1 cellular context compared by ENCODE assay signal in genomic region chr1:84298688-84299535, GRCh38.
TF ChIP-seq lines count a peak whose summit lies in the region.

No MANE protein-coding gene starts in this region.

TF ChIP-seq in K562, 482 proteins besides CTCF, POLR2A, EP300 and RAD21 (continued from another document and continues in another):
- TF ChIP-seq SNAPC5 (CRISPR knock-in tag; IDR thresholded peaks at IDR 0.05) (no peak), PRPF4 (IDR thresholded peaks at IDR 0.05; ENCODE audit: insufficient read depth, low read depth, low read length, poor library complexity, severe bottlenecking) (no peak), TSC22D4 (tag; IDR thresholded peaks at IDR 0.05) (no peak), PTTG1 (tag; IDR thresholded peaks at IDR 0.05; ENCODE audit: low read depth) (no peak), MGA (IDR thresholded peaks at IDR 0.05) (peak; percentile 58), ZNF121 (CRISPR knock-in tag; conservative IDR thresholded peaks at IDR 0.05) (no peak), TCF7L2 (IDR thresholded peaks at IDR 0.05; ENCODE audit: low read depth, low read length) (no peak), ZNF696 (CRISPR knock-in tag; conservative IDR thresholded peaks at IDR 0.05) (no peak), ZNF274 (IDR thresholded peaks at IDR 0.05; ENCODE audit: borderline replicate concordance, low read depth, low read length) (no peak), RNF219 (CRISPR knock-in tag; IDR thresholded peaks at IDR 0.05) (no peak), MEIS2 (IDR thresholded peaks at IDR 0.05; ENCODE audit: partially characterized antibody) (no peak), ESRRA (IDR thresholded peaks at IDR 0.05; ENCODE audit: borderline replicate concordance, low read depth) (no peak), UBTF (IDR thresholded peaks at IDR 0.05; ENCODE audit: borderline replicate concordance in 1 of 2, low read depth in 2 of 2, low read length in 2 of 2) (peak in 1 of 2 experiments; percentile 58; a peak in 1 of 4 replicates), DACH1 (IDR thresholded peaks at IDR 0.05; ENCODE audit: partially characterized antibody) (no peak), ZNF431 (CRISPR knock-in tag; IDR thresholded peaks at IDR 0.05) (no peak), NR2F6 (CRISPR knock-in tag; IDR thresholded peaks at IDR 0.05) (no peak), LEF1 (IDR thresholded peaks at IDR 0.05) (0 out of 2 replicates have a peak, but pooled peaks have one; percentile 35), ZNF518B (CRISPR knock-in tag; IDR thresholded peaks at IDR 0.05) (no peak), BDP1 (IDR thresholded peaks at IDR 0.05; ENCODE audit: insufficient read depth, insufficient read length) (no peak), MAZ (CRISPR knock-in tag; conservative IDR thresholded peaks at IDR 0.05 in 1 of 2, IDR thresholded peaks at IDR 0.05 in 1 of 2) (no peak; a peak in 3 of 4 replicates), SAFB (IDR thresholded peaks at IDR 0.05; ENCODE audit: borderline replicate concordance, low read depth, low read length) (peak; percentile 84), CBX8 (IDR thresholded peaks at IDR 0.05; ENCODE audit: borderline replicate concordance, extremely low read depth, low read depth, low read length, poor library complexity, severe bottlenecking) (no peak), CBX1 (IDR thresholded peaks at IDR 0.05; ENCODE audit: low read depth) (peak; percentile 86; the same call in 1 of the 2 replicates), FOSL1 (tag; conservative IDR thresholded peaks at IDR 0.05) (0 out of 2 replicates have a peak, but pooled peaks have one; percentile 2), SP2 (IDR thresholded peaks at IDR 0.05; ENCODE audit: extremely low read depth, low read depth, low read length, poor library complexity, severe bottlenecking) (no peak), MLX (CRISPR knock-in tag; conservative IDR thresholded peaks at IDR 0.05) (no peak), ZNF398 (CRISPR knock-in tag; IDR thresholded peaks at IDR 0.05) (no peak), PHF8 (IDR thresholded peaks at IDR 0.05; ENCODE audit: borderline replicate concordance, low read length) (peak; percentile 19; the same call in 1 of the 2 replicates), ZNF668 (CRISPR knock-in tag; IDR thresholded peaks at IDR 0.05) (no peak), SNIP1 (IDR thresholded peaks at IDR 0.05; ENCODE audit: low read depth) (no peak), ZNF263 (CRISPR knock-in tag; IDR thresholded peaks at IDR 0.05; ENCODE audit: borderline replicate concordance) (no peak), ELF4 (CRISPR knock-in tag; IDR thresholded peaks at IDR 0.05) (0 out of 2 replicates have a peak, but pooled peaks have one; percentile 27), SMAD4 (CRISPR knock-in tag; conservative IDR thresholded peaks at IDR 0.05) (no peak), HMBOX1 (IDR thresholded peaks at IDR 0.05) (no peak)
